ENCODE assay signal across 8 cellular contexts in the genomic region with DNA sequence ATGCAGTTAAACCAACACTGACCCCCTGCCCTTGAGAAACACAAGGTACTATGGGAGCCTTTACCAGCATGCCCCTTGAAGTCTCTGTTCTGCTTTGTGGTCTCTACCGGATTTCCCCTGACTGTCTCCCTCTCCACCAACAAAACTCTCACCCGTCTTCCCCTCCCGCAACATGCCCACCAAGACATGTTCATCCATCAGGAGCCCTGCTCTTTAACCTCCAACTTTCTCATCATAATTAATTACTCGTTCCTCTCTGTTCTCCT. TPM values are rescaled to one million over a fixed set of nuclear protein-coding genes. Genes with fewer than 3 reads are reported as not detected.
DNase-seq lines count a peak whose midpoint lies in the region; ATAC-seq and TF ChIP-seq lines count a peak whose summit lies in the region.

No MANE protein-coding gene starts in this region.

- peak overlapping the region; percentile 99 for H3K27ac Mint-ChIP-seq in CD8-positive, alpha-beta T cell
- H3K27ac Mint-ChIP-seq in activated CD8-positive, alpha-beta T cell treated with anti-CD3 and anti-CD28 coated beads for 36 hours: peak overlapping the region; percentile 97

- no peaks in the 10 kb centered on the region for H3K9me3 Mint-ChIP-seq in CD8-positive, alpha-beta T cell
- H3K9me3 Mint-ChIP-seq in activated CD8-positive, alpha-beta T cell treated with anti-CD3 and anti-CD28 coated beads for 36 hours: no peaks in the 10 kb centered on the region

- peaks cover 13% of the 10 kb centered on the region for H3K4me1 ChIP-seq in CD8-positive, alpha-beta T cell (ENCODE audit: insufficient read depth, low read length)
- H3K4me1 ChIP-seq in skeletal muscle satellite cell (ENCODE audit: control insufficient read depth, insufficient read depth, low read length): peaks cover 9% of the 10 kb centered on the region

- CTCF ChIA-PET in CD8-positive, alpha-beta T cell (lab: Charles Lee): no interaction called here
- CTCF ChIA-PET in activated CD8-positive, alpha-beta T cell treated with anti-CD3 and anti-CD28 coated beads for 36 hours (lab: Charles Lee): no interaction called here

- peak overlapping the region; percentile 98 for H3K4me3 Mint-ChIP-seq in CD8-positive, alpha-beta T cell
- peak overlapping the region; percentile 94 for H3K4me3 Mint-ChIP-seq in activated CD8-positive, alpha-beta T cell treated with anti-CD3 and anti-CD28 coated beads for 36 hours

- H3K27me3 ChIP-seq in CD8-positive, alpha-beta T cell (ENCODE audit: insufficient read depth, low read length): no peaks in the 10 kb centered on the region
- H3K27me3 ChIP-seq in skeletal muscle satellite cell (ENCODE audit: control insufficient read depth, insufficient read depth, low read length): no peaks in the 10 kb centered on the region

- TF ChIP-seq CTCF in CD8-positive, alpha-beta T cell (IDR thresholded peaks at IDR 0.05): no peak
- TF ChIP-seq CTCF in activated CD8-positive, alpha-beta T cell treated with anti-CD3 and anti-CD28 coated beads for 36 hours (IDR thresholded peaks at IDR 0.05): no peak

- peak overlapping the region; percentile 93 for H3K4me3 ChIP-seq in CD8-positive, alpha-beta T cell (ENCODE audit: low read depth, low read length)
- peak overlapping the region; percentile 82 for H3K4me3 ChIP-seq in skeletal muscle satellite cell (ENCODE audit: low read length)

- peak overlapping the region; percentile 86 for H3K9ac ChIP-seq in skeletal muscle satellite cell (ENCODE audit: low read depth, low read length)

- peak overlapping the region; percentile 93 for H3K4me2 ChIP-seq in skeletal muscle satellite cell (ENCODE audit: low read length)

- peaks cover 18% of the 10 kb centered on the region for H3K36me3 Mint-ChIP-seq in CD8-positive, alpha-beta T cell
- peaks cover 18% of the 10 kb centered on the region for H3K36me3 Mint-ChIP-seq in activated CD8-positive, alpha-beta T cell treated with anti-CD3 and anti-CD28 coated beads for 36 hours (ENCODE audit: low read depth)

- H3K36me3 ChIP-seq in CD8-positive, alpha-beta T cell (ENCODE audit: insufficient read depth, low read length): no peaks in the 10 kb centered on the region
- no peaks in the 10 kb centered on the region for H3K36me3 ChIP-seq in skeletal muscle satellite cell (ENCODE audit: insufficient read depth, low read length)

- no peaks in the 10 kb centered on the region for H3K27me3 Mint-ChIP-seq in CD8-positive, alpha-beta T cell (ENCODE audit: low read depth)
- H3K27me3 Mint-ChIP-seq in activated CD8-positive, alpha-beta T cell treated with anti-CD3 and anti-CD28 coated beads for 36 hours: no peaks in the 10 kb centered on the region

- intact Hi-C loops in CD8-positive, alpha-beta T cell (cut with DNase I, micrococcal nuclease): loop anchor here (1.0 to 10.0 kb wide), 14 partner anchors 23 to 1981 kb away; partner anchors contain the start of genes ZNF184 (in 2 of the 2), ZSCAN16 (in 2 of the 2), POLR1H (in 1 of the 2) and ZKSCAN4 (in 1 of the 2)
- intact Hi-C loops in activated CD8-positive, alpha-beta T cell treated with anti-CD3 and anti-CD28 coated beads for 36 hours (cut with micrococcal nuclease): no loop called here
- intact Hi-C loops in left cardiac atrium (cut with DNase I): no loop called here

- POLR2A ChIA-PET in CD8-positive, alpha-beta T cell (lab: Charles Lee): interaction anchor here (0.6 kb wide), 1 partner anchor 210 kb away, joined by 3 read pairs; a partner anchor contains a TSS
- POLR2A ChIA-PET in activated CD8-positive, alpha-beta T cell treated with anti-CD3 and anti-CD28 coated beads for 36 hours (lab: Charles Lee): interaction anchor here (1.0 kb wide), 1 partner anchor 8 kb away, joined by 4 read pairs; no protein-coding TSS in a partner anchor

- no peaks in the 10 kb centered on the region for H3K9me3 ChIP-seq in CD8-positive, alpha-beta T cell (ENCODE audit: low read length)
- no peaks in the 10 kb centered on the region for H3K9me3 ChIP-seq in skeletal muscle satellite cell (replicated peaks; ENCODE audit: low read length)

- DNase-seq in CD8-positive, alpha-beta T cell: peak in 5 of 7 experiments; percentile 7 to 66 (median 22)
- peak; percentile 26 for DNase-seq in activated CD8-positive, alpha-beta T cell treated with anti-CD3 and anti-CD28 coated beads for 36 hours
- no peak for DNase-seq in left cardiac atrium
- DNase-seq in NCI-H146 (lab: John Stamatoyannopoulos, UW): no peak
- no peak for DNase-seq in islet precursor cell

- H3K27ac ChIP-seq in CD8-positive, alpha-beta T cell (ENCODE audit: low read depth, low read length): peak overlapping the region; percentile 96

- ATAC-seq in CD8-positive, alpha-beta T cell: peak; percentile 45
- ATAC-seq in GM19452 (IDR thresholded peaks at IDR 0.05; ENCODE audit: unreplicated experiment): peak; percentile 43
- ATAC-seq in HG03565 (IDR thresholded peaks at IDR 0.05; ENCODE audit: unreplicated experiment): peak; percentile 36
- peak; percentile 26 for ATAC-seq in activated CD8-positive, alpha-beta T cell treated with anti-CD3 and anti-CD28 coated beads for 36 hours
- peak; percentile 2 to 4 for ATAC-seq in left cardiac atrium

- peaks cover 21% of the 10 kb centered on the region for H3K4me1 Mint-ChIP-seq in CD8-positive, alpha-beta T cell (ENCODE audit: low read depth)
- H3K4me1 Mint-ChIP-seq in activated CD8-positive, alpha-beta T cell treated with anti-CD3 and anti-CD28 coated beads for 36 hours (ENCODE audit: low read depth): peaks cover 20% of the 10 kb centered on the region

RNA-seq across cellular contexts. Expression of gene ZNF165, which starts 1.1 kb away (rescaled TPM):
- 1 to 10 TPM; 4.9 to 5.6 TPM for total RNA-seq in CD8-positive, alpha-beta T cell
- 1 to 10 TPM; 3.5 to 3.6 TPM for total RNA-seq in activated CD8-positive, alpha-beta T cell treated with anti-CD3 and anti-CD28 coated beads for 36 hours
- under 1 TPM; 0.24 to 0.44 TPM for total RNA-seq in left cardiac atrium
- total RNA-seq in skeletal muscle satellite cell (2012; rRNA removed): 0.51 and 0.66 TPM in 2 replicates

RNA-seq across cellular contexts. Expression of gene ZSCAN16, which starts 43.0 kb away (rescaled TPM):
- 1 to 10 TPM; 5.2 to 6.0 TPM for total RNA-seq in CD8-positive, alpha-beta T cell
- total RNA-seq in activated CD8-positive, alpha-beta T cell treated with anti-CD3 and anti-CD28 coated beads for 36 hours: 1 to 10 TPM; 2.0 to 2.3 TPM
- 1 to 10 TPM; 2.4 TPM for total RNA-seq in left cardiac atrium
- total RNA-seq in skeletal muscle satellite cell (2012; rRNA removed): 2.0 and 2.3 TPM in 2 replicates

Comparison
In these comparisons a context has a peak if more than half of its experiments do, and no peak if none do; other contexts are left out.
1. DNase-seq: peak in CD8-positive, alpha-beta T cell (5 of 7) and activated CD8-positive, alpha-beta T cell treated with anti-CD3 and anti-CD28 coated beads for 36 hours (single experiment); none in left cardiac atrium (single experiment), NCI-H146 (single experiment) and islet precursor cell (single experiment).
2. intact Hi-C loops: an anchor here in CD8-positive, alpha-beta T cell (1.0 to 10.0 kb wide); none called in activated CD8-positive, alpha-beta T cell treated with anti-CD3 and anti-CD28 coated beads for 36 hours and left cardiac atrium.
3. Peak in every context shown above with its lines, with median percentiles within 50 percentile points of each other: ATAC-seq.